Comparison of ENCODE assay signal across 6 cellular contexts in the genomic region with DNA sequence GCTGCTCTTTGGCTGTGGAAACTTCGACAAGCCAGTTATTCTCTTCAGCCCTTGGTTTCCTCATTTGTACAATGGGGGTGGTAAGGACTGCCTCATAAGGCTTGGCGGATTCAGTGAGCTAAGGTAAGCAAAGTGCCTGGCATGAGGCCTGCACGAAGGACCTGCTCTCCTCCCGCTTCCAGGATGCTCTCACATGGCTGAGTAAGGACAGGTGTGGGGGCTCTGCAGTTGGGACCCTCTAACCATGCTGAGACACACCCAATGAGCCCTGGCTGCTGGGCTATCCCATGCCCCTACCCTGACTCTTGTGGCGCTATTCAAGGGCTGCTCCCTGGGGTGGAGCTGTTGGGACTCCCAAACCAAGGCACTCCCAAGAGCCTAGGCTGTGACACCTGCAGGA. TPM values are rescaled to one million over a fixed set of nuclear protein-coding genes. Genes with fewer than 3 reads are reported as not detected.
"Had no signal": no experiment of that assay in that cellular context is flagged by ENCODE, and none has a peak within 500 bp of the region (broad histone marks: within the 10 kb centered on the region; RNA-seq: fewer than 3 reads in every experiment).

No MANE protein-coding gene starts in this region.

RNA-seq across cellular contexts. Expression of a gene that starts 8.8 kb away (rescaled TPM):
- total RNA-seq: H7, HepG2 had no signal
- polyA plus RNA-seq: HepG2 had no signal

RNA-seq across cellular contexts. Expression of a gene that starts 16.4 kb away (rescaled TPM):
- total RNA-seq: GM23248, H4, H7, HepG2, HFFc6, HT1080 had no signal
- polyA plus RNA-seq: HepG2 had no signal
